In the genomic region with DNA sequence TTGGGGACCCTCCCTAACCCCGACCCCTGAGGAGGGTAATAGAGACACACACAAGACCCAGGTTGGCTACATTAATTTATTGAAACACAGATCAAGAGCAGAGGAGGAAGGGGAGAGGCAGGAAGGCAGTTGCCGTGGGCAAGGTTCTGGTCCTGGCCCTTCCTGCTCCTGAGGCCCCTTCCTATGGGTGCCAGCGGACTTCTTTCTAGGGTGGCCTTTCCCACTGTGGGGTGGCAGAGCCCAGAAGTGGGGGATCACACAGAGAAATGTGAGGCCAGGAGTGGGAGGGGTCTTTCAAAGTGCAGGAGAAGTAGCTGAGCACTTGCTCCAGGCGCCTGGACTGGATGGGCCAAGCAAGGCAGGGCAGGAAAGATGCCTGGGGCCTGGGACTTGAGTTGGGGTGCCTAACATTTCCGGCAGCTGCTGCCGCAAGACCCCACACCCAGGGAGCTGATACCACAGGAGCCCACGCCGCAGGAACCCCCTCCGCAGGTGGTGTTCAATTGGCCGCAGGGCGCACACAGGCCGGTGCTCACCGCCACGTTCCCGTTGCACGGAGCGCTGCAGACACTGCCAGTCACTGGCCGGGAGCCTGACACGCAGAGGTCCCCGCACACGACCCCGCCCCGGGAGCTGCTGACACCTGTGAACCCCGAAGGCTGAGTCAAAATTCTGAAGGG, we compare ENCODE assay signal across 35 cellular contexts. TPM values are rescaled to one million over a fixed set of nuclear protein-coding genes. Genes with fewer than 3 reads are reported as not detected.
DNase-seq lines count a peak whose midpoint lies in the region; ATAC-seq and TF ChIP-seq lines count a peak whose summit lies in the region.
"Had no signal": no experiment of that assay in that cellular context is flagged by ENCODE, and none has a peak within 500 bp of the region (broad histone marks: within the 10 kb centered on the region; RNA-seq: fewer than 3 reads in every experiment).

No MANE protein-coding gene starts in this region.

- H3K9me3 ChIP-seq in IMR-90 (ENCODE audit: control insufficient read depth, insufficient read depth, low read length), result no peaks in the 10 kb centered on the region
- H3K9me3 ChIP-seq in skeletal muscle satellite cell (replicated peaks; ENCODE audit: low read length), result no peaks in the 10 kb centered on the region
- H3K9me3 ChIP-seq: lower lobe of right lung, MG63, mucosa of descending colon, pancreas, thoracic aorta, uterus had no signal

- 0 out of 2 replicates have a peak overlapping the region, but pooled peaks have one; percentile 22 for H3K14ac ChIP-seq in IMR-90 (replicated peaks; ENCODE audit: low read depth, low read length)

- 92% methylated on average over 20 of the region's 24 CpGs; no CpG with 5 or more reads in 1 of the 2 experiments for WGBS in IMR-90 (ENCODE audit: extremely low coverage in 2 of 2, insufficient read length in 1 of 2), 2 experiments

- peaks cover 14% of the 10 kb centered on the region for H3K4me1 Mint-ChIP-seq in activated CD8-positive, alpha-beta memory T cell treated with anti-CD3 and anti-CD28 coated beads, Interleukin-2, amount 10 ng/mL, durations not matched to agents 7 days and 5 days

- no peak overlapping the region for H3K9ac ChIP-seq in IMR-90 (ENCODE audit: low read depth, low read length)
- peak overlapping the region; percentile 63 for H3K9ac ChIP-seq in skeletal muscle satellite cell (ENCODE audit: low read depth, low read length)

- H3K36me3 Mint-ChIP-seq in activated CD8-positive, alpha-beta memory T cell treated with anti-CD3 and anti-CD28 coated beads, Interleukin-2, amount 10 ng/mL, durations not matched to agents 7 days and 5 days, result no peaks in the 10 kb centered on the region
- H3K36me3 Mint-ChIP-seq: activated CD4-positive, alpha-beta memory T cell treated with anti-CD3 and anti-CD28 coated beads for 36 hours; natural killer cell treated with Interleukin-12 subunit alpha and Interleukin-12 subunit beta and Interleukin-15 and Interleukin-18, amount 100 ng/mL, for 72 hours had no signal

- H4K91ac ChIP-seq in IMR-90 (ENCODE audit: insufficient read depth, low read depth, low read length), result 0 out of 2 replicates have a peak overlapping the region, but pooled peaks have one; percentile 33

- no peaks in the 10 kb centered on the region for H4K20me1 ChIP-seq in IMR-90 (ENCODE audit: insufficient read depth, low read length)

- H3K9me1 ChIP-seq in IMR-90 (ENCODE audit: insufficient read depth, low read length), result peaks cover 20% of the 10 kb centered on the region

- DNase-seq in activated CD8-positive, alpha-beta memory T cell treated with anti-CD3 and anti-CD28 coated beads for 24 hours, result peak; percentile 40
- DNase-seq in activated CD8-positive, alpha-beta memory T cell treated with anti-CD3 and anti-CD28 coated beads, Interleukin-2, amount 10 ng/mL, durations not matched to agents 7 days and 5 days, result no peak
- no peak for DNase-seq in IMR-90
- peak; percentile 50 for DNase-seq in islet precursor cell
- no peak for DNase-seq in NCI-H2107 treated with DMSO at 0.1 percent for 48 hours (lab: John Stamatoyannopoulos, UW; ENCODE audit: unreplicated experiment)
- DNase-seq: activated CD4-positive, alpha-beta memory T cell treated with anti-CD3 and anti-CD28 coated beads for 36 hours; activated CD4-positive, alpha-beta T cell treated with anti-CD3 and anti-CD28 coated beads for 1 hour; activated gamma-delta T cell treated with Interleukin-2 at 50 U/mL for 16 hours; central memory CD4-positive, alpha-beta T cell; DMS79 treated with DMSO at 0.1 percent for 48 hours; KBM-7; lower lobe of right lung; mucosa of descending colon; NCI-H1105 treated with DMSO at 0.1 percent for 48 hours; NCI-H1930; NCI-H526; OCI-M1; retina; Right ventricle myocardium superior; stimulated activated CD4-positive, alpha-beta T cell treated with anti-CD3 and anti-CD28 coated beads, Interleukin-1b, Interleukin-23, amount 100 ng/mL, for 48 hours; stimulated activated naive CD8-positive, alpha-beta T cell treated with anti-CD3 and anti-CD28 coated beads, Interleukin-15, Interleukin-2, amounts not matched to agents 100 U/mL and 50 U/mL, for 24 hours; uterus had no signal

- no peak overlapping the region for H3K27ac Mint-ChIP-seq in activated CD8-positive, alpha-beta memory T cell treated with anti-CD3 and anti-CD28 coated beads, Interleukin-2, amount 10 ng/mL, durations not matched to agents 7 days and 5 days
- H3K27ac Mint-ChIP-seq: activated CD4-positive, alpha-beta memory T cell treated with anti-CD3 and anti-CD28 coated beads for 36 hours; T-helper 2 cell treated with Interferon-gamma antibody and Interleukin-4, amounts not matched to agents 5 μg/mL and 100 μg/mL, for 36 hours had no signal

- no TSS peak for BruUV-seq in IMR-90 (replicated peaks; lab: Mats Ljungman, UMichigan)

- H2AK5ac ChIP-seq in IMR-90 (ENCODE audit: low read depth, low read length), result peak overlapping the region; percentile 28; the same call in 1 of the 2 replicates

- H3K56ac ChIP-seq in IMR-90 (ENCODE audit: extremely low read depth, insufficient read depth, low read length), result no peak overlapping the region

- no peak for TF ChIP-seq RAD21 in IMR-90 (IDR thresholded peaks at IDR 0.05; ENCODE audit: low read length)

- H2BK5ac ChIP-seq in IMR-90 (ENCODE audit: low read depth, low read length, poor library complexity, severe bottlenecking), result no peak overlapping the region

- no peak overlapping the region for H3K18ac ChIP-seq in IMR-90 (ENCODE audit: low read depth, low read length)

- no peak for ATAC-seq in activated CD8-positive, alpha-beta memory T cell treated with anti-CD3 and anti-CD28 coated beads, Interleukin-2, amount 10 ng/mL, durations not matched to agents 7 days and 5 days
- ATAC-seq in IMR-90 (ENCODE audit: low read depth), result no peak
- ATAC-seq in HG02759 (IDR thresholded peaks at IDR 0.05; ENCODE audit: unreplicated experiment), result no peak
- ATAC-seq in GM18858 (IDR thresholded peaks at IDR 0.05; ENCODE audit: unreplicated experiment), result no peak
- ATAC-seq: esophagus mucosa; lower lobe of right lung; mucosa of descending colon; natural killer cell treated with Interleukin-12 subunit alpha and Interleukin-12 subunit beta and Interleukin-15 and Interleukin-18, amount 100 ng/mL, for 72 hours; pancreas; stimulated activated naive CD8-positive, alpha-beta T cell treated with anti-CD3 and anti-CD28 coated beads, Interleukin-15, Interleukin-2, amounts not matched to agents 100 U/mL and 50 U/mL, for 24 hours had no signal

- no peak overlapping the region for H4K5ac ChIP-seq in IMR-90 (ENCODE audit: low read depth, low read length)

- H3K4me3 ChIP-seq in IMR-90 (ENCODE audit: insufficient read depth, low read depth, low read length) (no peak overlapping the region), skeletal muscle satellite cell (ENCODE audit: low read length) (no peak overlapping the region)
- H3K4me3 ChIP-seq: lower lobe of right lung, MG63, mucosa of descending colon, pancreas, smooth muscle cell, thoracic aorta, uterus had no signal

- no peak for TF ChIP-seq POLR2A in IMR-90 (IDR thresholded peaks at IDR 0.05; ENCODE audit: low read depth, low read length)

- in situ Hi-C loops in IMR-90 (cut with MboI; ENCODE audit: low sequenced_read_pairs), result no loop called here

- POLR2A ChIA-PET in IMR-90 (lab: Charles Lee; ENCODE audit: unreplicated experiment), result no interaction called here

- H3K27ac ChIP-seq in IMR-90 (ENCODE audit: insufficient read depth, low read length), result no peak overlapping the region
- H3K27ac ChIP-seq: lower lobe of right lung, pancreas, thoracic aorta, uterus had no signal

- no peak overlapping the region for H2AFZ ChIP-seq in IMR-90 (replicated peaks; ENCODE audit: low read length, poor library complexity)

- TF ChIP-seq CTCF in IMR-90 (conservative IDR thresholded peaks at IDR 0.05; ENCODE audit: low read depth, low read length), result no peak

- no peaks in the 10 kb centered on the region for H3K27me3 ChIP-seq in IMR-90 (ENCODE audit: control insufficient read depth, insufficient read depth, low read length)
- no peaks in the 10 kb centered on the region for H3K27me3 ChIP-seq in skeletal muscle satellite cell (ENCODE audit: control insufficient read depth, insufficient read depth, low read length)
- H3K27me3 ChIP-seq: MG63, pancreas, uterus had no signal

- peak overlapping the region; percentile 78 for H2AK9ac ChIP-seq in IMR-90 (replicated peaks; ENCODE audit: low read depth, low read length, poor library complexity)

- no peak overlapping the region for H3K4ac ChIP-seq in IMR-90 (ENCODE audit: low read depth, low read length)

- peak overlapping the region; percentile 49; the same call in 1 of the 2 replicates for H2BK20ac ChIP-seq in IMR-90 (ENCODE audit: low read depth, low read length)

- intact Hi-C loops in IMR-90 (cut with micrococcal nuclease), result loop anchor here (10.0 kb wide), 1 partner anchor 589 kb away; no protein-coding TSS in a partner anchor

- H4K8ac ChIP-seq in IMR-90 (ENCODE audit: low read depth in 2 of 2, low read length in 2 of 2), result no peak overlapping the region

- H2BK120ac ChIP-seq in IMR-90 (ENCODE audit: low read depth, low read length), result peak overlapping the region; percentile 20; the same call in 1 of the 2 replicates

- H3K4me2 ChIP-seq in IMR-90 (ENCODE audit: low read depth, low read length) (no peak overlapping the region), skeletal muscle satellite cell (ENCODE audit: low read length) (peak overlapping the region; percentile 40)
- H3K4me2 ChIP-seq: smooth muscle cell had no signal

- H2BK15ac ChIP-seq in IMR-90 (ENCODE audit: low read depth, low read length), result no peak overlapping the region

- no peak overlapping the region for H3K4me3 Mint-ChIP-seq in activated CD8-positive, alpha-beta memory T cell treated with anti-CD3 and anti-CD28 coated beads, Interleukin-2, amount 10 ng/mL, durations not matched to agents 7 days and 5 days
- H3K4me3 Mint-ChIP-seq: activated CD4-positive, alpha-beta memory T cell treated with anti-CD3 and anti-CD28 coated beads for 36 hours; natural killer cell treated with Interleukin-12 subunit alpha and Interleukin-12 subunit beta and Interleukin-15 and Interleukin-18, amount 100 ng/mL, for 72 hours; T-helper 2 cell treated with Interferon-gamma antibody and Interleukin-4, amounts not matched to agents 5 μg/mL and 100 μg/mL, for 36 hours had no signal

- CTCF ChIA-PET in activated CD8-positive, alpha-beta memory T cell treated with anti-CD3 and anti-CD28 coated beads, Interleukin-2, amount 10 ng/mL, durations not matched to agents 7 days and 5 days (lab: Charles Lee), result interaction anchor here (1.1 to 2.1 kb wide), 6 partner anchors 21 to 131 kb away, joined by 3 to 6 read pairs (median 5); no protein-coding TSS in a partner anchor
- CTCF ChIA-PET in IMR-90 (lab: Yijun Ruan, JAX), result interaction anchor here (1.1 kb wide), 1 partner anchor 130 kb away, joined by 3 read pairs; no protein-coding TSS in a partner anchor

- dilution Hi-C loops in IMR-90 (cut with HindIII; ENCODE audit: low sequenced_read_pairs, unreplicated experiment), result no loop called here

- H3K4me1 ChIP-seq in IMR-90 (ENCODE audit: control insufficient read depth, insufficient read depth, low read length) (peaks cover 5% of the 10 kb centered on the region), skeletal muscle satellite cell (ENCODE audit: control insufficient read depth, insufficient read depth, low read length) (peaks cover 42% of the 10 kb centered on the region)
- H3K4me1 ChIP-seq: uterus had no signal

- no peaks in the 10 kb centered on the region for H3K9me3 Mint-ChIP-seq in activated CD8-positive, alpha-beta memory T cell treated with anti-CD3 and anti-CD28 coated beads, Interleukin-2, amount 10 ng/mL, durations not matched to agents 7 days and 5 days (ENCODE audit: low read depth)
- H3K9me3 Mint-ChIP-seq: activated CD4-positive, alpha-beta memory T cell treated with anti-CD3 and anti-CD28 coated beads for 36 hours; natural killer cell treated with Interleukin-12 subunit alpha and Interleukin-12 subunit beta and Interleukin-15 and Interleukin-18, amount 100 ng/mL, for 72 hours; T-helper 2 cell treated with Interferon-gamma antibody and Interleukin-4, amounts not matched to agents 5 μg/mL and 100 μg/mL, for 36 hours had no signal

- no peaks in the 10 kb centered on the region for H3K79me1 ChIP-seq in IMR-90 (ENCODE audit: low read depth in 1 of 2, low read length in 2 of 2)

- H3K36me3 ChIP-seq in IMR-90 (ENCODE audit: control insufficient read depth, insufficient read depth, low read length) (no peaks in the 10 kb centered on the region), skeletal muscle satellite cell (ENCODE audit: insufficient read depth, low read length) (no peaks in the 10 kb centered on the region)
- H3K36me3 ChIP-seq: lower lobe of right lung, MG63, pancreas, thoracic aorta, uterus had no signal

- no peak overlapping the region for H3K23ac ChIP-seq in IMR-90 (ENCODE audit: low read depth, low read length)

- H3K27me3 Mint-ChIP-seq in activated CD8-positive, alpha-beta memory T cell treated with anti-CD3 and anti-CD28 coated beads, Interleukin-2, amount 10 ng/mL, durations not matched to agents 7 days and 5 days, result peaks cover 7% of the 10 kb centered on the region
- H3K27me3 Mint-ChIP-seq: activated CD4-positive, alpha-beta memory T cell treated with anti-CD3 and anti-CD28 coated beads for 36 hours; natural killer cell treated with Interleukin-12 subunit alpha and Interleukin-12 subunit beta and Interleukin-15 and Interleukin-18, amount 100 ng/mL, for 72 hours had no signal

RNA-seq across cellular contexts. Expression of a gene that starts 5.3 kb away (rescaled TPM):
- under 1 TPM in 1 of 2 experiments, not detected in 1; 0.30 TPM for total RNA-seq in activated CD8-positive, alpha-beta memory T cell treated with anti-CD3 and anti-CD28 coated beads, Interleukin-2, amount 10 ng/mL, durations not matched to agents 7 days and 5 days
- total RNA-seq in IMR-90 (2012; rRNA removed), result under 0.01 TPM in 2 replicates
- polyA plus RNA-seq in IMR-90 (2012; rRNA removed), result 0.05 and 0.29 TPM in 2 replicates
- polyA plus RNA-seq in IMR-90 (2012; cell fraction: cytosol; rRNA removed), result 0.17 and 0.21 TPM in 2 replicates
- 0.09 and 0.13 TPM in 2 replicates for polyA plus RNA-seq in IMR-90 (2012; cell fraction: nucleus; rRNA removed; ENCODE audit: low replicate concordance)
- total RNA-seq in skeletal muscle satellite cell (2012; rRNA removed), result under 0.01 TPM in 1 of 2 replicates, not detected in the other
- total RNA-seq: activated CD4-positive, alpha-beta memory T cell treated with anti-CD3 and anti-CD28 coated beads for 36 hours; esophagus mucosa; fibroblast of villous mesenchyme; H1; lower lobe of right lung; mucosa of descending colon; Right ventricle myocardium superior; uterus had no signal
- polyA plus RNA-seq: H1 had no signal

RNA-seq across cellular contexts. Expression of a gene that starts 11.5 kb away (rescaled TPM):
- 1 to 10 TPM in 1 of 2 experiments, under 1 TPM in 1; 0.18 to 1.2 TPM for total RNA-seq in activated CD8-positive, alpha-beta memory T cell treated with anti-CD3 and anti-CD28 coated beads, Interleukin-2, amount 10 ng/mL, durations not matched to agents 7 days and 5 days
- not detected in 2 replicates for total RNA-seq in IMR-90 (2012; rRNA removed)
- polyA plus RNA-seq in IMR-90 (2012; rRNA removed), result 0.06 TPM in 1 of 2 replicates, not detected in the other
- polyA plus RNA-seq in IMR-90 (2012; cell fraction: cytosol; rRNA removed), result 0.01 TPM in 1 of 2 replicates, not detected in the other
- 0.03 TPM in 1 of 2 replicates, not detected in the other for polyA plus RNA-seq in IMR-90 (2012; cell fraction: nucleus; rRNA removed; ENCODE audit: low replicate concordance)
- 0.22 TPM in 1 of 2 replicates, not detected in the other for total RNA-seq in skeletal muscle satellite cell (2012; rRNA removed)
- total RNA-seq: esophagus mucosa, H1, Right ventricle myocardium superior, smooth muscle cell had no signal
- polyA plus RNA-seq: smooth muscle cell had no signal

RNA-seq across cellular contexts. Expression of a gene that starts 35.2 kb away (rescaled TPM):
- total RNA-seq in activated CD8-positive, alpha-beta memory T cell treated with anti-CD3 and anti-CD28 coated beads, Interleukin-2, amount 10 ng/mL, durations not matched to agents 7 days and 5 days, result not detected
- total RNA-seq in IMR-90 (2012; rRNA removed), result not detected in 2 replicates
- not detected in 2 replicates for polyA plus RNA-seq in IMR-90 (2012; rRNA removed)
- polyA plus RNA-seq in IMR-90 (2012; cell fraction: cytosol; rRNA removed), result not detected in 2 replicates
- polyA plus RNA-seq in IMR-90 (2012; cell fraction: nucleus; rRNA removed; ENCODE audit: low replicate concordance), result not detected in 2 replicates
- not detected in 2 replicates for total RNA-seq in skeletal muscle satellite cell (2012; rRNA removed)
- total RNA-seq: activated CD4-positive, alpha-beta memory T cell treated with anti-CD3 and anti-CD28 coated beads for 36 hours; esophagus mucosa; fibroblast of villous mesenchyme; H1; kidney epithelial cell; lower lobe of right lung; mucosa of descending colon; natural killer cell treated with Interleukin-12 subunit alpha and Interleukin-12 subunit beta and Interleukin-15 and Interleukin-18, amount 100 ng/mL, for 72 hours; pancreas; Right ventricle myocardium superior; smooth muscle cell; thoracic aorta had no signal
- polyA plus RNA-seq: H1, pancreas, smooth muscle cell had no signal

RNA-seq across cellular contexts. Expression of a gene that starts 52.9 kb away (rescaled TPM):
- 10 to 100 TPM in 1 of 2 experiments, 1 to 10 TPM in 1; 4.7 to 18.3 TPM for total RNA-seq in activated CD8-positive, alpha-beta memory T cell treated with anti-CD3 and anti-CD28 coated beads, Interleukin-2, amount 10 ng/mL, durations not matched to agents 7 days and 5 days
- 0.54 and 1.4 TPM in 2 replicates for total RNA-seq in IMR-90 (2012; rRNA removed)
- polyA plus RNA-seq in IMR-90 (2012; rRNA removed), result 1.4 and 1.7 TPM in 2 replicates
- polyA plus RNA-seq in IMR-90 (2012; cell fraction: cytosol; rRNA removed), result 2.5 and 3.4 TPM in 2 replicates
- polyA plus RNA-seq in IMR-90 (2012; cell fraction: nucleus; rRNA removed; ENCODE audit: low replicate concordance), result 0.60 and 1.7 TPM in 2 replicates
- total RNA-seq in skeletal muscle satellite cell (2012; rRNA removed), result 2.3 and 12.5 TPM in 2 replicates

Comparison
In these comparisons a context has a peak if more than half of its experiments do, and no peak if none do; other contexts are left out.
1. DNase-seq: peak in activated CD8-positive, alpha-beta memory T cell treated with anti-CD3 and anti-CD28 coated beads for 24 hours (single experiment) and islet precursor cell (single experiment); none in activated CD8-positive, alpha-beta memory T cell treated with anti-CD3 and anti-CD28 coated beads, Interleukin-2, amount 10 ng/mL, durations not matched to agents 7 days and 5 days (single experiment), IMR-90 (single experiment) and NCI-H2107 treated with DMSO at 0.1 percent for 48 hours (single experiment).